Comparison of ENCODE assay signal across 8 cellular contexts in genomic region chr9:17005085-17005484, GRCh38.
A peak's percentile ranks its signal among the peaks of the same experiment; 100 is the strongest.
DNase-seq lines count a peak whose midpoint lies in the region; TF ChIP-seq lines count a peak whose summit lies in the region.

No MANE protein-coding gene starts in this region.

- H3K4me3 Mint-ChIP-seq in nephron = peak overlapping the region; percentile 66 to 77 (median 75)
- no peak overlapping the region for H3K4me3 Mint-ChIP-seq in activated T-helper 2 cell treated with anti-CD3 and anti-CD28 coated beads, Interferon-gamma antibody, Interleukin-2, Interleukin-4, amounts not matched to agents 10 μg/mL and 5 μg/mL and 100 μg/mL, durations not matched to agents 14 hours and 24 hours and 36 hours (ENCODE audit: low read depth)

- H3K27me3 ChIP-seq in esophagus squamous epithelium = no peaks in the 10 kb centered on the region

- peak overlapping the region; percentile 83 to 89 (median 87) for H3K27ac Mint-ChIP-seq in nephron
- no peak overlapping the region for H3K27ac Mint-ChIP-seq in activated T-helper 2 cell treated with anti-CD3 and anti-CD28 coated beads, Interferon-gamma antibody, Interleukin-2, Interleukin-4, amounts not matched to agents 10 μg/mL and 5 μg/mL and 100 μg/mL, durations not matched to agents 14 hours and 24 hours and 36 hours

- no peak for TF ChIP-seq POLR2A in esophagus squamous epithelium (IDR thresholded peaks at IDR 0.05)

- no peaks in the 10 kb centered on the region for H3K36me3 ChIP-seq in esophagus squamous epithelium

- H3K27ac ChIP-seq in esophagus squamous epithelium = peak overlapping the region in 3 of 4 donors; percentile 27 to 60 (median 39)

- no peaks in the 10 kb centered on the region for H3K27me3 Mint-ChIP-seq in nephron (ENCODE audit: low read depth)
- no peaks in the 10 kb centered on the region for H3K27me3 Mint-ChIP-seq in activated T-helper 2 cell treated with anti-CD3 and anti-CD28 coated beads, Interferon-gamma antibody, Interleukin-2, Interleukin-4, amounts not matched to agents 10 μg/mL and 5 μg/mL and 100 μg/mL, durations not matched to agents 14 hours and 24 hours and 36 hours (ENCODE audit: low read depth)

- H3K9me3 ChIP-seq in esophagus squamous epithelium = no peaks in the 10 kb centered on the region

- WGBS in esophagus squamous epithelium, 2 donors = 14 to 22% methylated on average over 11 of the region's 11 CpGs

- H3K36me3 Mint-ChIP-seq in nephron (ENCODE audit: low read depth) = no peaks in the 10 kb centered on the region
- no peaks in the 10 kb centered on the region for H3K36me3 Mint-ChIP-seq in activated T-helper 2 cell treated with anti-CD3 and anti-CD28 coated beads, Interferon-gamma antibody, Interleukin-2, Interleukin-4, amounts not matched to agents 10 μg/mL and 5 μg/mL and 100 μg/mL, durations not matched to agents 14 hours and 24 hours and 36 hours (ENCODE audit: low read depth)

- no peak for TF ChIP-seq CTCF in esophagus squamous epithelium (IDR thresholded peaks at IDR 0.05)
- peak in 1 of 3 experiments; percentile 14 for TF ChIP-seq CTCF in nephron (IDR thresholded peaks at IDR 0.05; ENCODE audit: unreplicated experiment in 3 of 3)

- peaks cover 0 to 18% (median 0%) of the 10 kb centered on the region in 3 donors for H3K4me1 ChIP-seq in esophagus squamous epithelium

- DNase-seq in DMS153 (lab: John Stamatoyannopoulos, UW) = peak; percentile 44
- peak; percentile 29 to 84 for DNase-seq in NCI-H446 (lab: John Stamatoyannopoulos, UW)
- DNase-seq in esophagus squamous epithelium (lab: John Stamatoyannopoulos, UW) = no peak
- DNase-seq in NOMO-1 treated with dmso at 0.1 percent for 144 hours (lab: John Stamatoyannopoulos, UW; ENCODE audit: unreplicated experiment) = no peak
- no peak for DNase-seq in GM19240 (ENCODE audit: insufficient read length, low spot score)
- no peak for DNase-seq in activated T-helper 2 cell treated with anti-CD3 and anti-CD28 coated beads, Interferon-gamma antibody, Interleukin-2, Interleukin-4, amounts not matched to agents 10 μg/mL and 5 μg/mL and 100 μg/mL, durations not matched to agents 14 hours and 24 hours and 36 hours (ENCODE audit: low spot score)
- no peak for DNase-seq in ecto neural progenitor cell (ENCODE audit: low spot score)

- no peaks in the 10 kb centered on the region for H3K9me3 Mint-ChIP-seq in nephron
- peaks cover 9% of the 10 kb centered on the region for H3K9me3 Mint-ChIP-seq in activated T-helper 2 cell treated with anti-CD3 and anti-CD28 coated beads, Interferon-gamma antibody, Interleukin-2, Interleukin-4, amounts not matched to agents 10 μg/mL and 5 μg/mL and 100 μg/mL, durations not matched to agents 14 hours and 24 hours and 36 hours

- intact Hi-C loops in esophagus squamous epithelium (cut with DNase I) = no loop called here
- intact Hi-C loops in activated T-helper 2 cell treated with anti-CD3 and anti-CD28 coated beads, Interferon-gamma antibody, Interleukin-2, Interleukin-4, amounts not matched to agents 10 μg/mL and 5 μg/mL and 100 μg/mL, durations not matched to agents 14 hours and 24 hours and 36 hours (cut with micrococcal nuclease) = loop anchor here (2.0 kb wide), 1 partner anchor 20 kb away; no protein-coding TSS in a partner anchor

- H3K4me3 ChIP-seq in esophagus squamous epithelium = peak overlapping the region in 2 of 4 donors; percentile 11 to 47

- H3K4me1 Mint-ChIP-seq in nephron = peaks cover 27% of the 10 kb centered on the region
- no peaks in the 10 kb centered on the region for H3K4me1 Mint-ChIP-seq in activated T-helper 2 cell treated with anti-CD3 and anti-CD28 coated beads, Interferon-gamma antibody, Interleukin-2, Interleukin-4, amounts not matched to agents 10 μg/mL and 5 μg/mL and 100 μg/mL, durations not matched to agents 14 hours and 24 hours and 36 hours (ENCODE audit: low read depth)

Comparison
In these comparisons a context has a peak if more than half of its experiments do, and no peak if none do; other contexts are left out.
1. DNase-seq: peak in DMS153 (single experiment) and NCI-H446 (2 of 2); none in esophagus squamous epithelium (single experiment), NOMO-1 treated with dmso at 0.1 percent for 144 hours (single experiment), GM19240 (single experiment), activated T-helper 2 cell treated with anti-CD3 and anti-CD28 coated beads, Interferon-gamma antibody, Interleukin-2, Interleukin-4, amounts not matched to agents 10 μg/mL and 5 μg/mL and 100 μg/mL, durations not matched to agents 14 hours and 24 hours and 36 hours (single experiment) and ecto neural progenitor cell (single experiment).